In genomic region chr12:27015730-27016076, GRCh38 we compare ENCODE assay signal across 8 cellular contexts. TPM values are rescaled to one million over a fixed set of nuclear protein-coding genes. Genes with fewer than 3 reads are reported as not detected.
A peak's percentile ranks its signal among the peaks of the same experiment; 100 is the strongest.
DNase-seq lines count a peak whose midpoint lies in the region; ATAC-seq and TF ChIP-seq lines count a peak whose summit lies in the region.

No MANE protein-coding gene starts in this region.

- H3K9me3 Mint-ChIP-seq in activated CD4-positive, alpha-beta T cell treated with anti-CD3 and anti-CD28 coated beads for 36 hours (ENCODE audit: low read depth): no peaks in the 10 kb centered on the region
- no peaks in the 10 kb centered on the region for H3K9me3 Mint-ChIP-seq in activated CD8-positive, alpha-beta T cell treated with anti-CD3 and anti-CD28 coated beads for 36 hours

- H3K4me3 Mint-ChIP-seq in activated CD4-positive, alpha-beta T cell treated with anti-CD3 and anti-CD28 coated beads for 36 hours: no peak overlapping the region
- no peak overlapping the region for H3K4me3 Mint-ChIP-seq in activated CD8-positive, alpha-beta T cell treated with anti-CD3 and anti-CD28 coated beads for 36 hours

- intact Hi-C loops in activated CD4-positive, alpha-beta T cell treated with anti-CD3 and anti-CD28 coated beads for 36 hours (cut with DNase I, micrococcal nuclease): loop anchor here (1.0 to 10.0 kb wide), 3 partner anchors 127 to 689 kb away; no protein-coding TSS in a partner anchor
- intact Hi-C loops in activated CD8-positive, alpha-beta T cell treated with anti-CD3 and anti-CD28 coated beads for 36 hours (cut with micrococcal nuclease): loop anchor here (1.0 to 10.0 kb wide), 5 partner anchors 79 to 291 kb away; partner anchors contain the start of genes INTS13 and STK38L

- H3K4me1 Mint-ChIP-seq in activated CD4-positive, alpha-beta T cell treated with anti-CD3 and anti-CD28 coated beads for 36 hours: peaks cover 40% of the 10 kb centered on the region
- peaks cover 35% of the 10 kb centered on the region for H3K4me1 Mint-ChIP-seq in activated CD8-positive, alpha-beta T cell treated with anti-CD3 and anti-CD28 coated beads for 36 hours (ENCODE audit: low read depth)

- no peak for DNase-seq in activated CD4-positive, alpha-beta T cell treated with anti-CD3 and anti-CD28 coated beads for 36 hours
- DNase-seq in activated CD4-positive, alpha-beta T cell treated with anti-CD3 and anti-CD28 coated beads for 4 hours: no peak
- DNase-seq in NCI-H1105 treated with DMSO at 0.1 percent for 48 hours (lab: John Stamatoyannopoulos, UW) (peak; percentile 58), kidney glomerular epithelial cell (lab: John Stamatoyannopoulos, UW) (peak; percentile 54), hypothalamus (lab: John Stamatoyannopoulos, UW) (no peak)
- DNase-seq in activated CD8-positive, alpha-beta T cell treated with anti-CD3 and anti-CD28 coated beads for 36 hours: no peak

- peaks cover 3% of the 10 kb centered on the region for H3K36me3 Mint-ChIP-seq in activated CD4-positive, alpha-beta T cell treated with anti-CD3 and anti-CD28 coated beads for 36 hours (ENCODE audit: low read depth)
- H3K36me3 Mint-ChIP-seq in activated CD8-positive, alpha-beta T cell treated with anti-CD3 and anti-CD28 coated beads for 36 hours (ENCODE audit: low read depth): peaks cover 6% of the 10 kb centered on the region

- peak overlapping the region; percentile 43 for H3K27ac Mint-ChIP-seq in activated CD4-positive, alpha-beta T cell treated with anti-CD3 and anti-CD28 coated beads for 36 hours
- peak overlapping the region; percentile 92 for H3K27ac Mint-ChIP-seq in activated CD8-positive, alpha-beta T cell treated with anti-CD3 and anti-CD28 coated beads for 36 hours

- ATAC-seq in activated CD4-positive, alpha-beta T cell treated with anti-CD3 and anti-CD28 coated beads for 36 hours: no peak
- no peak for ATAC-seq in activated CD8-positive, alpha-beta T cell treated with anti-CD3 and anti-CD28 coated beads for 36 hours
- ATAC-seq in GM18502 (IDR thresholded peaks at IDR 0.05; ENCODE audit: poor library complexity, unreplicated experiment) (no peak), GM19452 (IDR thresholded peaks at IDR 0.05; ENCODE audit: unreplicated experiment) (no peak)

- CTCF ChIA-PET in activated CD4-positive, alpha-beta T cell treated with anti-CD3 and anti-CD28 coated beads for 36 hours (lab: Charles Lee): interaction anchor here (0.6 to 11.5 kb wide), 27 partner anchors 9 to 509 kb away, joined by 3 to 152 read pairs (median 3); partner anchors contain the start of genes FGFR1OP2, INTS13 and ITPR2
- CTCF ChIA-PET in activated CD8-positive, alpha-beta T cell treated with anti-CD3 and anti-CD28 coated beads for 36 hours (lab: Charles Lee): interaction anchor here (0.7 to 7.0 kb wide), 20 partner anchors 9 to 689 kb away, joined by 3 to 81 read pairs (median 5); partner anchors contain the start of gene FGFR1OP2

- H3K27me3 Mint-ChIP-seq in activated CD4-positive, alpha-beta T cell treated with anti-CD3 and anti-CD28 coated beads for 36 hours: peaks cover under 1% of the 10 kb centered on the region
- no peaks in the 10 kb centered on the region for H3K27me3 Mint-ChIP-seq in activated CD8-positive, alpha-beta T cell treated with anti-CD3 and anti-CD28 coated beads for 36 hours

- TF ChIP-seq CTCF in activated CD8-positive, alpha-beta T cell treated with anti-CD3 and anti-CD28 coated beads for 36 hours (IDR thresholded peaks at IDR 0.05): peak; percentile 61

- POLR2A ChIA-PET in activated CD4-positive, alpha-beta T cell treated with anti-CD3 and anti-CD28 coated beads for 36 hours (lab: Charles Lee): interaction anchor here (0.6 to 0.9 kb wide), 2 partner anchors 262 to 291 kb away, joined by 3 to 4 read pairs; no protein-coding TSS in a partner anchor
- POLR2A ChIA-PET in activated CD8-positive, alpha-beta T cell treated with anti-CD3 and anti-CD28 coated beads for 36 hours (lab: Charles Lee): interaction anchor here (0.6 to 1.5 kb wide), 2 partner anchors 9 to 256 kb away, joined by 3 read pairs; no protein-coding TSS in a partner anchor

RNA-seq across cellular contexts. Expression of gene TM7SF3, which starts 1.5 kb away (rescaled TPM):
- total RNA-seq in activated CD4-positive, alpha-beta T cell treated with anti-CD3 and anti-CD28 coated beads for 36 hours: 10 to 100 TPM; 29.4 to 34.0 TPM
- total RNA-seq in activated CD8-positive, alpha-beta T cell treated with anti-CD3 and anti-CD28 coated beads for 36 hours: 10 to 100 TPM; 36.7 to 37.6 TPM

RNA-seq across cellular contexts. Expression of gene MED21, which starts 6.7 kb away (rescaled TPM):
- total RNA-seq in activated CD4-positive, alpha-beta T cell treated with anti-CD3 and anti-CD28 coated beads for 36 hours: 10 to 100 TPM; 25.1 to 33.3 TPM
- 10 to 100 TPM; 30.4 to 30.6 TPM for total RNA-seq in activated CD8-positive, alpha-beta T cell treated with anti-CD3 and anti-CD28 coated beads for 36 hours

Comparison
In these comparisons a context has a peak if more than half of its experiments do, and no peak if none do; other contexts are left out.
1. DNase-seq: peak in NCI-H1105 treated with DMSO at 0.1 percent for 48 hours (single experiment) and kidney glomerular epithelial cell (single experiment); none in activated CD4-positive, alpha-beta T cell treated with anti-CD3 and anti-CD28 coated beads for 36 hours (single experiment), activated CD4-positive, alpha-beta T cell treated with anti-CD3 and anti-CD28 coated beads for 4 hours (0 of 2), activated CD8-positive, alpha-beta T cell treated with anti-CD3 and anti-CD28 coated beads for 36 hours (single experiment) and hypothalamus (0 of 51).